Comparison of ENCODE assay signal across 8 cellular contexts in genomic region chr1:232767381-232768074, GRCh38. TPM values are rescaled to one million over a fixed set of nuclear protein-coding genes. Genes with fewer than 3 reads are reported as not detected.
DNase-seq lines count a peak whose midpoint lies in the region; ATAC-seq, FAIRE-seq and TF ChIP-seq lines count a peak whose summit lies in the region.

No MANE protein-coding gene starts in this region.

- CTCF ChIA-PET in HEK293T (lab: Yijun Ruan, JAX): no interaction called here
- CTCF ChIA-PET in PC-9 (lab: Charles Lee): no interaction called here

- H3K27ac Mint-ChIP-seq in activated CD4-positive, alpha-beta T cell treated with anti-CD3 and anti-CD28 coated beads, Interleukin-2, amount 10 ng/mL, durations not matched to agents 24 days and 14 days: no peak overlapping the region

- H4K20me1 ChIP-seq in PC-9 (ENCODE audit: insufficient read depth): no peaks in the 10 kb centered on the region

- no peaks in the 10 kb centered on the region for H3K79me2 ChIP-seq in PC-9 (ENCODE audit: low read depth)

- WGBS in small intestine, 3 donors: 22 to 37% (median 35%) methylated on average over 12 of the region's 12 CpGs

- H3K4me1 Mint-ChIP-seq in activated CD4-positive, alpha-beta T cell treated with anti-CD3 and anti-CD28 coated beads, Interleukin-2, amount 10 ng/mL, durations not matched to agents 24 days and 14 days: no peaks in the 10 kb centered on the region

- no peaks in the 10 kb centered on the region for H3K9me2 ChIP-seq in PC-9 (ENCODE audit: insufficient read depth)

- H3K4me1 ChIP-seq in PC-9 (replicated peaks; ENCODE audit: insufficient read depth) (peaks cover 12% of the 10 kb centered on the region), small intestine (ENCODE audit: control insufficient read depth in 2 of 2, insufficient read depth in 1 of 2, low read depth in 1 of 2, low read length in 1 of 2) (peaks cover 5 to 17% of the 10 kb centered on the region in 2 donors)

- H2AFZ ChIP-seq in PC-9: peak overlapping the region; percentile 23; the same call in 1 of the 2 replicates

- no peaks in the 10 kb centered on the region for H3K36me3 ChIP-seq in PC-9 (ENCODE audit: low read depth)
- H3K36me3 ChIP-seq in small intestine (ENCODE audit: control insufficient read depth in 2 of 2, insufficient read depth in 2 of 2, low read length in 2 of 2): no peaks in the 10 kb centered on the region

- peak overlapping the region; percentile 42 for H3K27ac ChIP-seq in PC-9
- peak overlapping the region; percentile 66 to 91 for H3K27ac ChIP-seq in small intestine (ENCODE audit: low read depth in 1 of 2, low read length in 1 of 2)

- H3K9me3 Mint-ChIP-seq in activated CD4-positive, alpha-beta T cell treated with anti-CD3 and anti-CD28 coated beads, Interleukin-2, amount 10 ng/mL, durations not matched to agents 24 days and 14 days: peaks cover 9% of the 10 kb centered on the region

- peak overlapping the region; percentile 24 for H3K4me2 ChIP-seq in PC-9

- peaks cover 8% of the 10 kb centered on the region for H3K27me3 Mint-ChIP-seq in activated CD4-positive, alpha-beta T cell treated with anti-CD3 and anti-CD28 coated beads, Interleukin-2, amount 10 ng/mL, durations not matched to agents 24 days and 14 days

- no peak overlapping the region for H3K4me3 Mint-ChIP-seq in activated CD4-positive, alpha-beta T cell treated with anti-CD3 and anti-CD28 coated beads, Interleukin-2, amount 10 ng/mL, durations not matched to agents 24 days and 14 days

- POLR2A ChIA-PET in HEK293T (lab: Yijun Ruan, JAX): no interaction called here
- POLR2A ChIA-PET in PC-9 (lab: Charles Lee; ENCODE audit: unreplicated experiment): no interaction called here

- peaks cover 12% of the 10 kb centered on the region; the same call in 1 of the 2 replicates for H3F3A ChIP-seq in PC-9 (ENCODE audit: insufficient read depth, low read depth)

- ATAC-seq in HG03139 (IDR thresholded peaks at IDR 0.05; ENCODE audit: unreplicated experiment) (no peak), GM18867 (IDR thresholded peaks at IDR 0.05; ENCODE audit: unreplicated experiment) (no peak)

- no peaks in the 10 kb centered on the region for H3K9me3 ChIP-seq in PC-9 (ENCODE audit: insufficient read depth, low read depth)
- no peaks in the 10 kb centered on the region for H3K9me3 ChIP-seq in small intestine (ENCODE audit: control insufficient read depth, low read depth)

- TF ChIP-seq CTCF in PC-9 (conservative IDR thresholded peaks at IDR 0.05): no peak
- TF ChIP-seq CTCF in fibroblast of pulmonary artery (IDR thresholded peaks at IDR 0.05; ENCODE audit: low read length, missing control alignments): no peak

- DNase-seq in HEK293T (ENCODE audit: extremely low spot score) (peak; percentile 37), PC-9 (peak in 1 of 2 experiments; percentile 76), fibroblast of pulmonary artery (ENCODE audit: low read depth) (peak; percentile 67), small intestine (peak; percentile 96), cerebellar nuclear complex (lab: John Stamatoyannopoulos, UW) (no peak)
- no peak for DNase-seq in activated CD4-positive, alpha-beta T cell treated with anti-CD3 and anti-CD28 coated beads, Interleukin-2, amount 10 ng/mL, durations not matched to agents 24 days and 14 days

- BruUV-seq in PC-9 (replicated peaks; lab: Mats Ljungman, UMichigan): no TSS peak

- H3K27me3 ChIP-seq in PC-9 (ENCODE audit: insufficient read depth, low read depth) (no peaks in the 10 kb centered on the region), small intestine (ENCODE audit: control insufficient read depth in 2 of 2, insufficient read depth in 2 of 2, low read length in 2 of 2) (no peaks in the 10 kb centered on the region)

- H3K4me3 ChIP-seq in PC-9: no peak overlapping the region
- H3K4me3 ChIP-seq in fibroblast of pulmonary artery (replicated peaks; ENCODE audit: low read depth, low read length): no peak overlapping the region
- no peak overlapping the region for H3K4me3 ChIP-seq in small intestine (ENCODE audit: low read depth in 1 of 2, low read length in 2 of 2)

- FAIRE-seq in small intestine (lab: Jason Lieb, UNC): peak; percentile 19

- intact Hi-C loops in PC-9 (cut with micrococcal nuclease; ENCODE audit: unreplicated experiment): no loop called here
- intact Hi-C loops in activated CD4-positive, alpha-beta T cell treated with anti-CD3 and anti-CD28 coated beads, Interleukin-2, amount 10 ng/mL, durations not matched to agents 24 days and 14 days (cut with micrococcal nuclease): no loop called here

- no peaks in the 10 kb centered on the region for H3K36me3 Mint-ChIP-seq in activated CD4-positive, alpha-beta T cell treated with anti-CD3 and anti-CD28 coated beads, Interleukin-2, amount 10 ng/mL, durations not matched to agents 24 days and 14 days (ENCODE audit: low read depth)

TF ChIP-seq in HEK293T, 16 proteins besides CTCF, POLR2A, EP300 and RAD21:
- TF ChIP-seq PKNOX1 (IDR thresholded peaks at IDR 0.05) (peak; percentile 18; the same call in 1 of the 2 replicates), HDGF (IDR thresholded peaks at IDR 0.05; ENCODE audit: borderline replicate concordance) (no peak)

RNA-seq across cellular contexts. Expression of gene MAP10, which starts 37.7 kb away (rescaled TPM):
- total RNA-seq in PC-9 (2021): 0.13 TPM in 1 of 2 replicates, not detected in the other
- polyA plus RNA-seq in small intestine: 1 to 10 TPM in 1 of 3 donors, under 1 TPM in 2; 0.27 to 2.4 (median 0.67) TPM
- 2.6 and 2.7 TPM in 2 replicates for total RNA-seq in activated CD4-positive, alpha-beta T cell treated with anti-CD3 and anti-CD28 coated beads, Interleukin-2, amount 10 ng/mL, durations not matched to agents 24 days and 14 days

Comparison
In these comparisons a context has a peak if more than half of its experiments do, and no peak if none do; other contexts are left out.
1. DNase-seq: peak in HEK293T (single experiment), fibroblast of pulmonary artery (single experiment) and small intestine (single experiment); none in cerebellar nuclear complex (0 of 2) and activated CD4-positive, alpha-beta T cell treated with anti-CD3 and anti-CD28 coated beads, Interleukin-2, amount 10 ng/mL, durations not matched to agents 24 days and 14 days (single experiment).